In the genomic region with DNA sequence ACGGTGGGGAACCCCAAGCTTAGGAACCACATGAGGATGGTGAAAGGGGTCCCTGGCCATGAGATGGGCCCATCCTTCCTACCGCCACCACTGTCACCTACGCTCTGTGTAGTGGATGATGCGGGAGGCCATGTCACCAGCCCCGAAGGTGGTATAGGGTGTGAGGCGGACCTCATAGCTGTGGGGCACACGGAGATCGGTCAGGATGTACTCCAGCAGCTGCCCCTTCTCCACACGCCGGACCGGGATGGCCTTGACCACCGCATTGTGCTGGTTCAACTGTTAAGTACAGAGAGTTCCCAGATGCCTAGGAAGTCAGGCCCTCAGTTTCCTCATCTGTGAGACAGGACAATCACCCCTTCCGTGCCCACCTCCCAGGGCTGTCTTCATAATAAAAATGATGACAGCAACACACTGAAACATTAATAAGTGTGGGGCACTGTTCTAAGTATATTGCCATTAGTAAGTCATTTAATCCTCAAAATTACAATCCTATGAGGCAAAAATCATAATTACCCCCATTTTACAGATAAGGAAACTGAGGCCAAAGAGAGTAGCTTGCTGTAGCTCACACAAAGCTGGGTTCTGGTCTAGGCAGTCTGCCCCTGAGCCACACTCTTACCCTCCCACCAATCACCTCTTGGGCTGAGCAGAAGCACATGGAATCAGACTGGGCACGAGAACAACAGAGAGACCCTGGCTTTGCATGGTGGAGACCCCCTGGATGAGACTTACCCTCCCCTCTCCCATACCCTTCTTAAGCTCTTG, we compare ENCODE assay signal across 26 cellular contexts.
"Had no signal": no experiment of that assay in that cellular context is flagged by ENCODE, and none has a peak within 500 bp of the region (broad histone marks: within the 10 kb centered on the region; RNA-seq: fewer than 3 reads in every experiment).

No MANE protein-coding gene starts in this region.

- H3K27ac Mint-ChIP-seq: activated CD4-positive, alpha-beta memory T cell treated with anti-CD3 and anti-CD28 coated beads for 36 hours; activated naive CD4-positive, alpha-beta T cell treated with anti-CD3 and anti-CD28 coated beads for 36 hours; activated naive CD4-positive, alpha-beta T cell treated with anti-CD3 and anti-CD28 coated beads, Interleukin-2, amount 50 U/mL, for 24 hours; activated naive CD8-positive, alpha-beta T cell treated with anti-CD3 and anti-CD28 coated beads for 36 hours; activated naive CD8-positive, alpha-beta T cell treated with anti-CD3 and anti-CD28 coated beads, Interleukin-2, amount 50 U/mL, for 24 hours; activated T-cell treated with anti-CD3 and anti-CD28 coated beads, Interleukin-2, amount 50 U/mL, for 24 hours; activated T-cell treated with anti-CD3 and anti-CD28 coated beads, Interleukin-2, amount 50 U/mL, for 72 hours; WTC11 had no signal

- ATAC-seq: activated naive CD8-positive, alpha-beta T cell treated with anti-CD3 and anti-CD28 coated beads, Interleukin-2, amount 50 U/mL, for 24 hours; activated T-cell treated with anti-CD3 and anti-CD28 coated beads, Interleukin-2, amount 50 U/mL, for 72 hours; body of pancreas; effector memory CD8-positive, alpha-beta T cell; foreskin keratinocyte; gastrocnemius medialis; heart right ventricle; WTC11 had no signal

- H3K9me3 Mint-ChIP-seq: activated CD4-positive, alpha-beta memory T cell treated with anti-CD3 and anti-CD28 coated beads for 36 hours; activated naive CD4-positive, alpha-beta T cell treated with anti-CD3 and anti-CD28 coated beads, Interleukin-2, amount 50 U/mL, for 24 hours; activated naive CD8-positive, alpha-beta T cell treated with anti-CD3 and anti-CD28 coated beads, Interleukin-2, amount 50 U/mL, for 24 hours; activated T-cell treated with anti-CD3 and anti-CD28 coated beads, Interleukin-2, amount 50 U/mL, for 24 hours; WTC11 had no signal

- H3K36me3 Mint-ChIP-seq: WTC11 had no signal

- H3K4me3 Mint-ChIP-seq: activated CD4-positive, alpha-beta memory T cell treated with anti-CD3 and anti-CD28 coated beads for 36 hours; activated naive CD4-positive, alpha-beta T cell treated with anti-CD3 and anti-CD28 coated beads for 36 hours; activated naive CD4-positive, alpha-beta T cell treated with anti-CD3 and anti-CD28 coated beads, Interleukin-2, amount 50 U/mL, for 24 hours; activated naive CD8-positive, alpha-beta T cell treated with anti-CD3 and anti-CD28 coated beads for 36 hours; activated naive CD8-positive, alpha-beta T cell treated with anti-CD3 and anti-CD28 coated beads, Interleukin-2, amount 50 U/mL, for 24 hours; activated T-cell treated with anti-CD3 and anti-CD28 coated beads, Interleukin-2, amount 50 U/mL, for 24 hours; activated T-cell treated with anti-CD3 and anti-CD28 coated beads, Interleukin-2, amount 50 U/mL, for 72 hours; effector memory CD8-positive, alpha-beta T cell; WTC11 had no signal

- DNase-seq: activated CD4-positive, alpha-beta memory T cell treated with anti-CD3 and anti-CD28 coated beads for 36 hours; activated CD4-positive, alpha-beta T cell treated with anti-CD3 and anti-CD28 coated beads for 48 hours; activated CD8-positive, alpha-beta memory T cell treated with anti-CD3 and anti-CD28 coated beads, Interleukin-2, amount 50 U/mL, for 48 hours; activated naive CD4-positive, alpha-beta T cell treated with anti-CD3 and anti-CD28 coated beads for 36 hours; activated naive CD8-positive, alpha-beta T cell treated with anti-CD3 and anti-CD28 coated beads for 36 hours; activated naive CD8-positive, alpha-beta T cell treated with anti-CD3 and anti-CD28 coated beads, Interleukin-2, amount 50 U/mL, for 24 hours; activated T-cell treated with anti-CD3 and anti-CD28 coated beads for 4 hours; activated T-cell treated with anti-CD3 and anti-CD28 coated beads, Interleukin-2, amount 50 U/mL, for 24 hours; activated T-cell treated with anti-CD3 and anti-CD28 coated beads, Interleukin-2, amount 50 U/mL, for 72 hours; adrenal gland; amygdala; body of pancreas; cortex of kidney; dermis blood vessel endothelial cell; effector CD4-positive, alpha-beta T cell; effector memory CD8-positive, alpha-beta T cell; erythroblast; foreskin keratinocyte; gastrocnemius medialis; heart right ventricle; T-helper 1 cell; T-helper 2 cell had no signal

- H3K27ac ChIP-seq: adrenal gland, body of pancreas, esophagus muscularis mucosa, foreskin keratinocyte, gastrocnemius medialis, heart right ventricle, VCaP had no signal

- H3K9me3 ChIP-seq: adrenal gland, body of pancreas, esophagus muscularis mucosa, gastrocnemius medialis, heart right ventricle had no signal

- H3K4me3 ChIP-seq: adrenal gland, body of pancreas, esophagus muscularis mucosa, gastrocnemius medialis, heart right ventricle had no signal

- H3K36me3 ChIP-seq: adrenal gland, esophagus muscularis mucosa, gastrocnemius medialis, heart right ventricle had no signal

- H3K27me3 Mint-ChIP-seq: activated CD4-positive, alpha-beta memory T cell treated with anti-CD3 and anti-CD28 coated beads for 36 hours; activated T-cell treated with anti-CD3 and anti-CD28 coated beads, Interleukin-2, amount 50 U/mL, for 24 hours had no signal
